1 cellular context compared by ENCODE assay signal in genomic region chr1:47478090-47478489, GRCh38.
TF ChIP-seq lines count a peak whose summit lies in the region.

No MANE protein-coding gene starts in this region.

TF ChIP-seq in HepG2, 621 proteins besides CTCF, POLR2A, EP300 and RAD21 (continued from another document and continues in another):
- TF ChIP-seq ZNF713 (CRISPR knock-in tag; IDR thresholded peaks at IDR 0.05) (no peak), SAP130 (CRISPR knock-in tag; IDR thresholded peaks at IDR 0.05; ENCODE audit: low read depth) (peak; percentile 62), ZBTB20 (CRISPR knock-in tag; IDR thresholded peaks at IDR 0.05; ENCODE audit: borderline replicate concordance, low read depth) (0 out of 2 replicates have a peak, but pooled peaks have one; percentile 36), ZNF614 (CRISPR knock-in tag; IDR thresholded peaks at IDR 0.05; ENCODE audit: borderline replicate concordance) (peak; percentile 93; the same call in 1 of the 2 replicates), IRF9 (CRISPR knock-in tag; IDR thresholded peaks at IDR 0.05; ENCODE audit: borderline replicate concordance) (no peak; the same call in 1 of the 2 replicates), STAT5B (CRISPR knock-in tag; IDR thresholded peaks at IDR 0.05) (no peak), NR1H2 (CRISPR knock-in tag; IDR thresholded peaks at IDR 0.05; ENCODE audit: borderline replicate concordance, low read depth) (no peak; the same call in 1 of the 2 replicates), TCF7L2 (IDR thresholded peaks at IDR 0.05; ENCODE audit: low read depth, low read length) (no peak), SIN3B (IDR thresholded peaks at IDR 0.05; ENCODE audit: low read length) (no peak), ZNF737 (CRISPR knock-in tag; IDR thresholded peaks at IDR 0.05; ENCODE audit: borderline replicate concordance) (no peak), SETDB1 (CRISPR knock-in tag; IDR thresholded peaks at IDR 0.05; ENCODE audit: borderline replicate concordance) (no peak), HNRNPK (IDR thresholded peaks at IDR 0.05; ENCODE audit: low read depth, low read length, poor library complexity, severe bottlenecking) (no peak), CC2D1A (CRISPR knock-in tag; IDR thresholded peaks at IDR 0.05) (no peak), TFE3 (CRISPR knock-in tag; IDR thresholded peaks at IDR 0.05) (0 out of 2 replicates have a peak, but pooled peaks have one; percentile 40), ELF1 (CRISPR knock-in tag; IDR thresholded peaks at IDR 0.05) (no peak), MTA3 (CRISPR knock-in tag; IDR thresholded peaks at IDR 0.05) (no peak), ATF3 (CRISPR knock-in tag; IDR thresholded peaks at IDR 0.05) (no peak), ZNF256 (CRISPR knock-in tag; conservative IDR thresholded peaks at IDR 0.05) (no peak), ZNF564 (CRISPR knock-in tag; IDR thresholded peaks at IDR 0.05) (peak; percentile 85; the same call in 1 of the 2 replicates), POGZ (CRISPR knock-in tag; IDR thresholded peaks at IDR 0.05) (no peak), RNF2 (conservative IDR thresholded peaks at IDR 0.05; ENCODE audit: low read depth) (peak; percentile 84), NFKB2 (CRISPR knock-in tag; IDR thresholded peaks at IDR 0.05; ENCODE audit: borderline replicate concordance) (no peak), ZNF788 (CRISPR knock-in tag; IDR thresholded peaks at IDR 0.05; ENCODE audit: borderline replicate concordance) (peak; percentile 89), CENPBD1 (CRISPR knock-in tag; IDR thresholded peaks at IDR 0.05; ENCODE audit: borderline replicate concordance, low read depth) (no peak), ZNF576 (CRISPR knock-in tag; IDR thresholded peaks at IDR 0.05) (no peak), JUN (CRISPR knock-in tag; IDR thresholded peaks at IDR 0.05) (no peak), ZSCAN31 (CRISPR knock-in tag; IDR thresholded peaks at IDR 0.05; ENCODE audit: low read depth) (peak; percentile 73; the same call in 1 of the 2 replicates), ZFP82 (CRISPR knock-in tag; IDR thresholded peaks at IDR 0.05; ENCODE audit: borderline replicate concordance) (no peak), ATRX (CRISPR knock-in tag; IDR thresholded peaks at IDR 0.05; ENCODE audit: borderline replicate concordance) (no peak), ZNF12 (CRISPR knock-in tag; IDR thresholded peaks at IDR 0.05) (0 out of 2 replicates have a peak, but pooled peaks have one; percentile 68), NCOA5 (CRISPR knock-in tag; IDR thresholded peaks at IDR 0.05) (no peak), ZNF124 (CRISPR knock-in tag; IDR thresholded peaks at IDR 0.05) (0 out of 2 replicates have a peak, but pooled peaks have one; percentile 48), MAFK (conservative IDR thresholded peaks at IDR 0.05 in 1 of 2, IDR thresholded peaks at IDR 0.05 in 1 of 2; ENCODE audit: low read length in 2 of 2) (no peak), ZNF501 (CRISPR knock-in tag; IDR thresholded peaks at IDR 0.05) (peak; percentile 80), ZNF569 (CRISPR knock-in tag; IDR thresholded peaks at IDR 0.05; ENCODE audit: borderline replicate concordance) (no peak), RBM22 (optimal IDR thresholded peaks at IDR 0.05; ENCODE audit: low read length) (no peak), HMG20A (CRISPR knock-in tag; IDR thresholded peaks at IDR 0.05; ENCODE audit: borderline replicate concordance) (peak; percentile 99), BCLAF1 (IDR thresholded peaks at IDR 0.05) (no peak), CHD2 (IDR thresholded peaks at IDR 0.05; ENCODE audit: low read depth, low read length) (no peak), ZIK1 (CRISPR knock-in tag; IDR thresholded peaks at IDR 0.05; ENCODE audit: borderline replicate concordance, low read depth) (no peak), MEIS2 (CRISPR knock-in tag; IDR thresholded peaks at IDR 0.05) (peak; percentile 99), ZBTB37 (CRISPR knock-in tag; IDR thresholded peaks at IDR 0.05) (no peak), ZNF350 (CRISPR knock-in tag; IDR thresholded peaks at IDR 0.05; ENCODE audit: borderline replicate concordance, low read depth) (peak; percentile 77; the same call in 1 of the 2 replicates), ZBTB34 (CRISPR knock-in tag; IDR thresholded peaks at IDR 0.05) (0 out of 2 replicates have a peak, but pooled peaks have one; percentile 80), ZNF839 (CRISPR knock-in tag; IDR thresholded peaks at IDR 0.05; ENCODE audit: borderline replicate concordance) (no peak), ZNF276 (CRISPR knock-in tag; IDR thresholded peaks at IDR 0.05; ENCODE audit: low read depth) (peak; percentile 84; the same call in 1 of the 2 replicates), NBN (conservative IDR thresholded peaks at IDR 0.05) (no peak), NR2C2 (CRISPR knock-in tag; IDR thresholded peaks at IDR 0.05; ENCODE audit: borderline replicate concordance) (peak; percentile 68), ZNF10 (CRISPR knock-in tag; IDR thresholded peaks at IDR 0.05; ENCODE audit: borderline replicate concordance, low read depth) (no peak), MTF2 (CRISPR knock-in tag; IDR thresholded peaks at IDR 0.05; ENCODE audit: borderline replicate concordance) (peak; percentile 72; the same call in 1 of the 2 replicates)
- TF ChIP-seq, protein P1, sequence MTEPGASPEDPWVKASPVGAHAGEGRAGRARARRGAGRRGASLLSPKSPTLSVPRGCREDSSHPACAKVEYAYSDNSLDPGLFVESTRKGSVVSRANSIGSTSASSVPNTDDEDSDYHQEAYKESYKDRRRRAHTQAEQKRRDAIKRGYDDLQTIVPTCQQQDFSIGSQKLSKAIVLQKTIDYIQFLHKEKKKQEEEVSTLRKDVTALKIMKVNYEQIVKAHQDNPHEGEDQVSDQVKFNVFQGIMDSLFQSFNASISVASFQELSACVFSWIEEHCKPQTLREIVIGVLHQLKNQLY (CRISPR knock-in tag; IDR thresholded peaks at IDR 0.05), result peak; percentile 28; the same call in 1 of the 2 replicates
- TF ChIP-seq, protein P2, sequence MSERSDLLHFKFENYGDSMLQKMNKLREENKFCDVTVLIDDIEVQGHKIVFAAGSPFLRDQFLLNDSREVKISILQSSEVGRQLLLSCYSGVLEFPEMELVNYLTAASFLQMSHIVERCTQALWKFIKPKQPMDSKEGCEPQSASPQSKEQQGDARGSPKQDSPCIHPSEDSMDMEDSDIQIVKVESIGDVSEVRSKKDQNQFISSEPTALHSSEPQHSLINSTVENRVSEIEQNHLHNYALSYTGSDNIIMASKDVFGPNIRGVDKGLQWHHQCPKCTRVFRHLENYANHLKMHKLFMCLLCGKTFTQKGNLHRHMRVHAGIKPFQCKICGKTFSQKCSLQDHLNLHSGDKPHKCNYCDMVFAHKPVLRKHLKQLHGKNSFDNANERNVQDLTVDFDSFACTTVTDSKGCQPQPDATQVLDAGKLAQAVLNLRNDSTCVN (CRISPR knock-in tag; IDR thresholded peaks at IDR 0.05; ENCODE audit: borderline replicate concordance), result no peak
- TF ChIP-seq, protein P3, sequence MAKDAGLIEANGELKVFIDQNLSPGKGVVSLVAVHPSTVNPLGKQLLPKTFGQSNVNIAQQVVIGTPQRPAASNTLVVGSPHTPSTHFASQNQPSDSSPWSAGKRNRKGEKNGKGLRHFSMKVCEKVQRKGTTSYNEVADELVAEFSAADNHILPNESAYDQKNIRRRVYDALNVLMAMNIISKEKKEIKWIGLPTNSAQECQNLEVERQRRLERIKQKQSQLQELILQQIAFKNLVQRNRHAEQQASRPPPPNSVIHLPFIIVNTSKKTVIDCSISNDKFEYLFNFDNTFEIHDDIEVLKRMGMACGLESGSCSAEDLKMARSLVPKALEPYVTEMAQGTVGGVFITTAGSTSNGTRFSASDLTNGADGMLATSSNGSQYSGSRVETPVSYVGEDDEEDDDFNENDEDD (CRISPR knock-in tag; IDR thresholded peaks at IDR 0.05; ENCODE audit: borderline replicate concordance), result no peak
